ENCODE assay signal across 9 cellular contexts in the genomic region with DNA sequence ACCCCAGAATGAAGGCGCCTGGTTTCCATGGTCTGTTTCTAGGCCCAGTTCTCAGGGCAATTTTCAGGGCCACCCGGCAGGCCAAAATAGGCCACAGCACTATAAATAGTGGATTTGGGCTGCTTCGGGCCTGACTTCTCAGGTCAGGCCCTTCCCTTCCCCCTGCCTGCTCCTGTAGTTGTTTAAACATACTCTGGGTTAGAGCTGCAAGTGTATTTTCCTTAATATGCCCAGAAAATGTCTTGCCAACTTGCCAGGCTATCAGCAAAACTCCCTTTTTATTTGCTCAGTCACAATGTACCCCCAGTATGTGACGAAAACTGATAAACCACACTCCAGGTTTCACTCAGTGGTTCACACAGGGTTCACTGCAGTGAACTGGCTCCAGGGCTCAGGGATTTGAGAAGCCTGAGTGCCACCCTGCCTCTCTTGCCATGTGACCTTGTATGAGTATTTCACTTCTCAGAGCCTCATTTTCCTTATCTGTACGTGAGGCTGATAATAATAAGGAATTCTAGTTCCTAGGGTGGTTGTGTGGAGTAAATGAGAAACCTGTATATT.
A peak's percentile ranks its signal among the peaks of the same experiment; 100 is the strongest.
DNase-seq lines count a peak whose midpoint lies in the region; ATAC-seq, FAIRE-seq and TF ChIP-seq lines count a peak whose summit lies in the region.
"Had no signal": no experiment of that assay in that cellular context is flagged by ENCODE, and none has a peak within 500 bp of the region (broad histone marks: within the 10 kb centered on the region; RNA-seq: fewer than 3 reads in every experiment).

No MANE protein-coding gene starts in this region.

- 16% methylated on average over 5 of the region's 5 CpGs for WGBS in A549 (ENCODE audit: missing lambda C conversion rate)

- H3K9me3 Mint-ChIP-seq in activated CD8-positive, alpha-beta T cell treated with anti-CD3 and anti-CD28 coated beads for 36 hours, result peaks cover 12% of the 10 kb centered on the region

- H3K4me1 ChIP-seq in A549 (peaks cover 47% of the 10 kb centered on the region), mucosa of descending colon (ENCODE audit: low read depth) (no peaks in the 10 kb centered on the region)

- TF ChIP-seq RAD21 in A549 (conservative IDR thresholded peaks at IDR 0.05 in 1 of 2, IDR thresholded peaks at IDR 0.05 in 1 of 2), result no peak

- no peak overlapping the region for H3K4me3 Mint-ChIP-seq in activated CD8-positive, alpha-beta T cell treated with anti-CD3 and anti-CD28 coated beads for 36 hours

- H3K36me3 Mint-ChIP-seq in activated CD8-positive, alpha-beta T cell treated with anti-CD3 and anti-CD28 coated beads for 36 hours (ENCODE audit: low read depth), result no peaks in the 10 kb centered on the region

- TF ChIP-seq EP300 in A549 (IDR thresholded peaks at IDR 0.05), result no peak

- no peak overlapping the region for H3K4me3 ChIP-seq in A549
- H3K4me3 ChIP-seq in mucosa of descending colon, result no peak overlapping the region

- peak; percentile 24 to 84 for DNase-seq in A549 (ENCODE audit: low read depth in 1 of 2, low spot score in 1 of 2)
- peak; percentile 9 for DNase-seq in activated CD8-positive, alpha-beta T cell treated with anti-CD3 and anti-CD28 coated beads for 36 hours
- no peak for DNase-seq in left lobe of liver (ENCODE audit: low spot score)
- no peak for DNase-seq in mucosa of descending colon
- no peak for DNase-seq in GM19240 (ENCODE audit: insufficient read length, low spot score)
- no peak for DNase-seq in SKM-1 treated with dmso at 0.1 percent for 144 hours (lab: John Stamatoyannopoulos, UW; ENCODE audit: unreplicated experiment)
- DNase-seq in DMS 273 treated with DMSO at 0.1 percent for 48 hours (lab: John Stamatoyannopoulos, UW), result no peak
- DNase-seq: naive thymus-derived CD4-positive, alpha-beta T cell had no signal

- H3K36me3 ChIP-seq in mucosa of descending colon (ENCODE audit: low read depth), result no peaks in the 10 kb centered on the region

- H3K27ac ChIP-seq in A549, result peak overlapping the region; percentile 74 to 87

- FAIRE-seq in A549 (lab: Jason Lieb, UNC), result peak; percentile 93

- POLR2A ChIA-PET in A549 (lab: Yijun Ruan, JAX), result no interaction called here
- POLR2A ChIA-PET in activated CD8-positive, alpha-beta T cell treated with anti-CD3 and anti-CD28 coated beads for 36 hours (lab: Charles Lee), result no interaction called here

- H3K4me2 ChIP-seq in A549, result peak overlapping the region; percentile 42

- H3K27ac Mint-ChIP-seq in activated CD8-positive, alpha-beta T cell treated with anti-CD3 and anti-CD28 coated beads for 36 hours, result no peak overlapping the region

- peaks cover 13% of the 10 kb centered on the region for H3K4me1 Mint-ChIP-seq in activated CD8-positive, alpha-beta T cell treated with anti-CD3 and anti-CD28 coated beads for 36 hours (ENCODE audit: low read depth)

- intact Hi-C loops in activated CD8-positive, alpha-beta T cell treated with anti-CD3 and anti-CD28 coated beads for 36 hours (cut with micrococcal nuclease), result no loop called here
- intact Hi-C loops in mucosa of descending colon (cut with DNase I, micrococcal nuclease), result no loop called here

- peaks cover 32% of the 10 kb centered on the region for H3K9me3 ChIP-seq in A549
- peaks cover 5% of the 10 kb centered on the region for H3K9me3 ChIP-seq in mucosa of descending colon

- H3K27me3 Mint-ChIP-seq in activated CD8-positive, alpha-beta T cell treated with anti-CD3 and anti-CD28 coated beads for 36 hours, result no peaks in the 10 kb centered on the region

- CTCF ChIA-PET in A549 (lab: Yijun Ruan, JAX), result interaction anchor here (2.1 to 2.4 kb wide), 2 partner anchors 135 to 207 kb away, joined by 4 to 7 read pairs; no protein-coding TSS in a partner anchor
- CTCF ChIA-PET in activated CD8-positive, alpha-beta T cell treated with anti-CD3 and anti-CD28 coated beads for 36 hours (lab: Charles Lee), result interaction anchor here (1.0 kb wide), 1 partner anchor 23 kb away, joined by 3 read pairs; no protein-coding TSS in a partner anchor

- no peak for TF ChIP-seq CTCF in A549 (IDR thresholded peaks at IDR 0.05)
- no peak for TF ChIP-seq CTCF in activated CD8-positive, alpha-beta T cell treated with anti-CD3 and anti-CD28 coated beads for 36 hours (IDR thresholded peaks at IDR 0.05)
- TF ChIP-seq CTCF in mucosa of descending colon (IDR thresholded peaks at IDR 0.05), result no peak

- no peak for TF ChIP-seq POLR2A in A549 (IDR thresholded peaks at IDR 0.05; ENCODE audit: low read length)

- ATAC-seq in A549, result peak; percentile 38 to 69; a peak in 5 of 6 replicates
- peak; percentile 97 for ATAC-seq in GM19463 (IDR thresholded peaks at IDR 0.05; ENCODE audit: unreplicated experiment)
- no peak for ATAC-seq in activated CD8-positive, alpha-beta T cell treated with anti-CD3 and anti-CD28 coated beads for 36 hours
- ATAC-seq in left lobe of liver, result peak; percentile 87
- ATAC-seq in mucosa of descending colon, result no peak
- ATAC-seq: naive thymus-derived CD4-positive, alpha-beta T cell had no signal

TF ChIP-seq in A549, 52 proteins besides CTCF, POLR2A, EP300 and RAD21:
- peak; percentile 62; the same call in 1 of the 2 replicates for TF ChIP-seq RARB (CRISPR knock-in tag; IDR thresholded peaks at IDR 0.05)
- TF ChIP-seq JUNB (IDR thresholded peaks at IDR 0.05), result no peak
- no peak for TF ChIP-seq ATOH8 (CRISPR knock-in tag; IDR thresholded peaks at IDR 0.05; ENCODE audit: low read depth)
- TF ChIP-seq MAX (IDR thresholded peaks at IDR 0.05), result peak; percentile 53; the same call in 1 of the 2 replicates
- no peak for TF ChIP-seq RCOR1 (IDR thresholded peaks at IDR 0.05; ENCODE audit: low read depth, low read length)
- 0 out of 5 replicates have a peak, but pooled peaks of 1 of the 2 experiments have one; percentile 9 for TF ChIP-seq JUN (IDR thresholded peaks at IDR 0.05)
- peak; percentile 47; the same call in 1 of the 2 replicates for TF ChIP-seq USF2 (IDR thresholded peaks at IDR 0.05)
- no peak for TF ChIP-seq MAZ (IDR thresholded peaks at IDR 0.05; ENCODE audit: borderline replicate concordance, low read depth, low read length)
- TF ChIP-seq HOXB13 (CRISPR knock-in tag; IDR thresholded peaks at IDR 0.05; ENCODE audit: low read depth), result no peak
- TF ChIP-seq TP53 (CRISPR knock-in tag; IDR thresholded peaks at IDR 0.05), result no peak
- peak; percentile 52; the same call in 1 of the 2 replicates for TF ChIP-seq GATA3 (IDR thresholded peaks at IDR 0.05; ENCODE audit: borderline replicate concordance)
- TF ChIP-seq ZC3H11A (IDR thresholded peaks at IDR 0.05), result no peak
- TF ChIP-seq KDM1A (IDR thresholded peaks at IDR 0.05; ENCODE audit: low read depth), result no peak
- TF ChIP-seq TFCP2L1 (CRISPR knock-in tag; IDR thresholded peaks at IDR 0.05), result no peak
- no peak for TF ChIP-seq PHF8 (IDR thresholded peaks at IDR 0.05; ENCODE audit: borderline replicate concordance, low read depth)
- TF ChIP-seq REST (IDR thresholded peaks at IDR 0.05), result no peak

Comparison
In these comparisons a context has a peak if more than half of its experiments do, and no peak if none do; other contexts are left out.
1. ATAC-seq: peak in A549 (2 of 2), GM19463 (single experiment) and left lobe of liver (single experiment); none in activated CD8-positive, alpha-beta T cell treated with anti-CD3 and anti-CD28 coated beads for 36 hours (single experiment) and mucosa of descending colon (single experiment).
2. DNase-seq: peak in A549 (2 of 2) and activated CD8-positive, alpha-beta T cell treated with anti-CD3 and anti-CD28 coated beads for 36 hours (single experiment); none in left lobe of liver (single experiment), mucosa of descending colon (0 of 3), GM19240 (single experiment), SKM-1 treated with dmso at 0.1 percent for 144 hours (single experiment) and DMS 273 treated with DMSO at 0.1 percent for 48 hours (single experiment).